Comparison of ENCODE assay signal across 8 cellular contexts in the genomic region with DNA sequence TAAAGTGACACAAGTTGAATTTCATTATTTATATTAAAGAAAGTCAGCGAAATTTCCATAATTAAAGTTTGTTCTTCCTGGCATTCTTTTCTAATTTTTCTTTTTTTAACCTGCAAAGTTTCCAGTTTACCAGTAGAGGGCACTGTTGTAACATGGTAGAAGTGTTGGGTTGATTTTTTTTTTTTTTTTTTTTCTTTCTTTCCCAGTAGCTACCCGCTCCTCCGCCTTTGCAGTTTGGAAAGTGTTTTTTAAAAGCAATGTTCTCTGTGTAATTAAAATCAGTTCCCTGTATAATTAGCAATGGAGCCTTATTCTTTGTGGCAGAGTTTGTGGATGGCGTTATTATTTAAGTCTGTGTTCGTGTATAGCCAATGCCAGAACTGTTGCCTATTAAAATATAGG. TPM values are rescaled to one million over a fixed set of nuclear protein-coding genes. Genes with fewer than 3 reads are reported as not detected.
DNase-seq lines count a peak whose midpoint lies in the region; ATAC-seq, FAIRE-seq and TF ChIP-seq lines count a peak whose summit lies in the region.

No MANE protein-coding gene starts in this region.

- 0 out of 2 replicates have a peak, but pooled peaks cover 5% of the 10 kb centered on the region for H4K20me1 ChIP-seq in K562 (replicated peaks; ENCODE audit: control insufficient read depth, insufficient read depth, low read length)

- TF ChIP-seq POLR2A in K562 (conservative IDR thresholded peaks at IDR 0.05), result no peak
- TF ChIP-seq POLR2A in tibial nerve (IDR thresholded peaks at IDR 0.05), result no peak

- H3K27ac ChIP-seq in K562 (ENCODE audit: extremely low read depth, low read depth, low read length) (no peak overlapping the region), left lung (no peak overlapping the region), tibial nerve (no peak overlapping the region)

- H3K9me1 ChIP-seq in K562 (ENCODE audit: control insufficient read depth, insufficient read depth, low read length), result no peaks in the 10 kb centered on the region

- H3K4me1 Mint-ChIP-seq in activated naive CD4-positive, alpha-beta T cell treated with anti-CD3 and anti-CD28 coated beads, Interleukin-2, amount 50 U/mL, for 24 hours, result peaks cover 34% of the 10 kb centered on the region

- no peak overlapping the region for H3K4me2 ChIP-seq in K562 (ENCODE audit: insufficient read depth, low read length)

- CTCF ChIA-PET in K562 (lab: Yijun Ruan, JAX; ENCODE audit: low intra/inter-chr PET ratio), result interaction anchor here (0.7 to 2.4 kb wide), 4 partner anchors 1323 to 1433 kb away, joined by 3 to 13 read pairs (median 10); no protein-coding TSS in a partner anchor

- H2AFZ ChIP-seq in K562 (ENCODE audit: low read depth, low read length), result no peak overlapping the region

- peak overlapping the region; percentile 83 for H3K4me3 Mint-ChIP-seq in activated naive CD4-positive, alpha-beta T cell treated with anti-CD3 and anti-CD28 coated beads, Interleukin-2, amount 50 U/mL, for 24 hours

- no peaks in the 10 kb centered on the region for H3K9me3 Mint-ChIP-seq in activated naive CD4-positive, alpha-beta T cell treated with anti-CD3 and anti-CD28 coated beads, Interleukin-2, amount 50 U/mL, for 24 hours
- no peaks in the 10 kb centered on the region for H3K9me3 Mint-ChIP-seq in activated naive CD4-positive, alpha-beta T cell treated with anti-CD3 and anti-CD28 coated beads, Interleukin-2, amount 50 U/mL, for 72 hours

- in situ Hi-C loops in K562 (cut with MboI), result loop anchor here (25.0 kb wide), 1 partner anchor 1040 kb away; no protein-coding TSS in a partner anchor

- peak; percentile 44 to 81 (median 50); a peak in 4 of 6 replicates for TF ChIP-seq CTCF in K562 (IDR thresholded peaks at IDR 0.05 in 2 of 3, conservative IDR thresholded peaks at IDR 0.05 in 1 of 3; ENCODE audit: insufficient read depth in 2 of 3, low read depth in 1 of 3, low read length in 3 of 3)
- TF ChIP-seq CTCF in left lung (IDR thresholded peaks at IDR 0.05), result peak; percentile 62 to 63
- peak; percentile 41 to 83 (median 59) for TF ChIP-seq CTCF in tibial nerve (IDR thresholded peaks at IDR 0.05)

- ATAC-seq in activated naive CD4-positive, alpha-beta T cell treated with anti-CD3 and anti-CD28 coated beads, Interleukin-2, amount 50 U/mL, for 72 hours, result no peak
- no peak for ATAC-seq in K562
- peak; percentile 76 for ATAC-seq in left lung
- no peak for ATAC-seq in GM19397 (IDR thresholded peaks at IDR 0.05; ENCODE audit: unreplicated experiment)

- H3K9ac ChIP-seq in K562 (ENCODE audit: insufficient read depth in 1 of 2, low read depth in 2 of 2, low read length in 2 of 2), result no peak overlapping the region

- peak; percentile 69 to 72 for TF ChIP-seq RAD21 in K562 (CRISPR knock-in tag; conservative IDR thresholded peaks at IDR 0.05 in 1 of 2, IDR thresholded peaks at IDR 0.05 in 1 of 2)

- H3K27ac Mint-ChIP-seq in activated naive CD4-positive, alpha-beta T cell treated with anti-CD3 and anti-CD28 coated beads, Interleukin-2, amount 50 U/mL, for 24 hours, result peak overlapping the region; percentile 65
- H3K27ac Mint-ChIP-seq in activated naive CD4-positive, alpha-beta T cell treated with anti-CD3 and anti-CD28 coated beads, Interleukin-2, amount 50 U/mL, for 72 hours, result no peak overlapping the region

- DNase-seq in activated naive CD4-positive, alpha-beta T cell treated with anti-CD3 and anti-CD28 coated beads, Interleukin-2, amount 50 U/mL, for 72 hours (ENCODE audit: low spot score in 2 of 2), result no peak
- DNase-seq in NCI-H146 treated with DMSO at 0.1 percent for 48 hours (lab: John Stamatoyannopoulos, UW; ENCODE audit: unreplicated experiment) (peak; percentile 53), K562 (ENCODE audit: extremely low read depth in 1 of 4, low spot score in 3 of 4) (peak; percentile 26 to 41 (median 30)), left lung (no peak), tibial nerve (ENCODE audit: low spot score in 2 of 2) (no peak), NCI-H524 (lab: John Stamatoyannopoulos, UW) (no peak)

- TF ChIP-seq EP300 in K562 (IDR thresholded peaks at IDR 0.05; ENCODE audit: low read length) (no peak), tibial nerve (IDR thresholded peaks at IDR 0.05) (no peak)

- no TSS peak for BruUV-seq in K562 (replicated peaks; lab: Mats Ljungman, UMichigan)

- H3K79me2 ChIP-seq in K562 (ENCODE audit: control insufficient read depth, insufficient read depth, low read length), result no peaks in the 10 kb centered on the region; the same call in 2 of the 3 replicates

- H3K4me1 ChIP-seq in K562 (replicated peaks in 1 of 2; ENCODE audit: control insufficient read depth in 2 of 2, insufficient read depth in 2 of 2, low read length in 2 of 2) (no peaks in the 10 kb centered on the region), left lung (no peaks in the 10 kb centered on the region), tibial nerve (peaks cover 0 to 4% (median 0%) of the 10 kb centered on the region in 4 donors)

- H3K27me3 Mint-ChIP-seq in activated naive CD4-positive, alpha-beta T cell treated with anti-CD3 and anti-CD28 coated beads, Interleukin-2, amount 50 U/mL, for 24 hours, result no peaks in the 10 kb centered on the region

- WGBS in K562 (ENCODE audit: insufficient coverage, low coverage, missing lambda C conversion rate), result 22% methylated on average over 5 of the region's 5 CpGs
- WGBS in tibial nerve, 2 donors, result 8 to 15% methylated on average over 5 of the region's 5 CpGs

- H3K36me3 ChIP-seq in K562 (ENCODE audit: control insufficient read depth, insufficient read depth, low read length), result no peaks in the 10 kb centered on the region
- no peaks in the 10 kb centered on the region for H3K36me3 ChIP-seq in left lung
- no peaks in the 10 kb centered on the region for H3K36me3 ChIP-seq in tibial nerve

- no peaks in the 10 kb centered on the region for H3K36me3 Mint-ChIP-seq in activated naive CD4-positive, alpha-beta T cell treated with anti-CD3 and anti-CD28 coated beads, Interleukin-2, amount 50 U/mL, for 24 hours
- no peaks in the 10 kb centered on the region for H3K36me3 Mint-ChIP-seq in activated naive CD4-positive, alpha-beta T cell treated with anti-CD3 and anti-CD28 coated beads, Interleukin-2, amount 50 U/mL, for 72 hours

- no peaks in the 10 kb centered on the region for H3K9me3 ChIP-seq in K562 (replicated peaks; ENCODE audit: control insufficient read depth, insufficient read depth, low read depth, low read length)
- no peaks in the 10 kb centered on the region for H3K9me3 ChIP-seq in left lung
- no peaks in the 10 kb centered on the region for H3K9me3 ChIP-seq in tibial nerve

- H3K4me3 ChIP-seq in K562 (no peak overlapping the region), left lung (no peak overlapping the region), tibial nerve (peak overlapping the region in 3 of 4 donors; percentile 7 to 24 (median 7))

- intact Hi-C loops in K562 (cut with micrococcal nuclease) (loop anchor here (2.0 to 10.0 kb wide), 4 partner anchors 155 to 1431 kb away; no protein-coding TSS in a partner anchor), left lung (cut with DNase I) (loop anchor here in 1 of 2 donors (10.0 kb wide), 1 partner anchor 1433 kb away; no protein-coding TSS in a partner anchor)

- H3K27me3 ChIP-seq in K562 (ENCODE audit: control insufficient read depth in 2 of 2, insufficient read depth in 2 of 2, low read length in 2 of 2) (no peaks in the 10 kb centered on the region), left lung (no peaks in the 10 kb centered on the region), tibial nerve (no peaks in the 10 kb centered on the region)

- peak; percentile 64 for FAIRE-seq in K562 (lab: Jason Lieb, UNC)

- POLR2A ChIA-PET in K562 (lab: Yijun Ruan, JAX), result no interaction called here

TF ChIP-seq in K562, 482 proteins besides CTCF, POLR2A, EP300 and RAD21 (continues in another document):
- no peak for TF ChIP-seq NFATC3 (IDR thresholded peaks at IDR 0.05)
- TF ChIP-seq FIP1L1 (IDR thresholded peaks at IDR 0.05; ENCODE audit: low read depth, low read length, poor library complexity, severe bottlenecking), result no peak
- TF ChIP-seq ZNF384 (IDR thresholded peaks at IDR 0.05; ENCODE audit: low read depth, low read length), result peak; percentile 99
- TF ChIP-seq C11orf30 (IDR thresholded peaks at IDR 0.05; ENCODE audit: low read depth), result peak; percentile 51; the same call in 1 of the 2 replicates
- TF ChIP-seq, protein P1, sequence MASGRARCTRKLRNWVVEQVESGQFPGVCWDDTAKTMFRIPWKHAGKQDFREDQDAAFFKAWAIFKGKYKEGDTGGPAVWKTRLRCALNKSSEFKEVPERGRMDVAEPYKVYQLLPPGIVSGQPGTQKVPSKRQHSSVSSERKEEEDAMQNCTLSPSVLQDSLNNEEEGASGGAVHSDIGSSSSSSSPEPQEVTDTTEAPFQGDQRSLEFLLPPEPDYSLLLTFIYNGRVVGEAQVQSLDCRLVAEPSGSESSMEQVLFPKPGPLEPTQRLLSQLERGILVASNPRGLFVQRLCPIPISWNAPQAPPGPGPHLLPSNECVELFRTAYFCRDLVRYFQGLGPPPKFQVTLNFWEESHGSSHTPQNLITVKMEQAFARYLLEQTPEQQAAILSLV (tag; IDR thresholded peaks at IDR 0.05), result no peak
- peak; percentile 67 for TF ChIP-seq ZNF316 (IDR thresholded peaks at IDR 0.05)
- TF ChIP-seq ZNF644 (tag; IDR thresholded peaks at IDR 0.05; ENCODE audit: low read depth), result no peak
- peak; percentile 80; the same call in 1 of the 2 replicates for TF ChIP-seq ARID2 (IDR thresholded peaks at IDR 0.05)
- TF ChIP-seq BMI1 (IDR thresholded peaks at IDR 0.05; ENCODE audit: low read length), result no peak

RNA-seq across cellular contexts. Expression of gene TAF3, which starts 53.7 kb away (rescaled TPM):
- 10 to 100 TPM; 12.0 to 16.8 TPM for total RNA-seq in activated naive CD4-positive, alpha-beta T cell treated with anti-CD3 and anti-CD28 coated beads, Interleukin-2, amount 50 U/mL, for 72 hours
- total RNA-seq in K562 (2011; cell fraction: chromatin; rRNA removed; ENCODE audit: low replicate concordance), result 6.2 and 11.8 TPM in 2 replicates
- total RNA-seq in K562 (2011; cell fraction: nucleolus; rRNA removed), result 5.5 and 6.1 TPM in 2 replicates
- 7.3 and 7.6 TPM in 2 replicates for total RNA-seq in K562 (2011; cell fraction: nucleoplasm; rRNA removed)
- total RNA-seq in K562 (2014; rRNA removed) (3.8 and 4.4 TPM in 2 replicates), K562 (2014; rRNA removed; fragmentation: Illumina TruSeq; extraction: Trizol) (3.3 and 4.4 TPM in 2 replicates), K562 (2015; rRNA removed; fragmentation: Illumina TruSeq; extraction: Trizol) (4.1 TPM in 2 replicates), K562 (2021) (9.2 and 9.6 TPM in 2 replicates), left lung (1 to 10 TPM; 7.0 to 8.1 TPM), tibial nerve (10 to 100 TPM; 11.7 to 12.6 (median 12.4) TPM)
- polyA plus RNA-seq in K562 (2011; rRNA removed) (2.4 and 2.8 TPM in 2 replicates), K562 (2014; fragmentation: Illumina TruSeq; extraction: Trizol) (8.7 and 9.9 TPM in 2 replicates), K562 (2014; fragmentation: Nextera tagmentation; extraction: Ambion mirVana) (1 to 10 TPM; 1.5 to 2.0 TPM), K562 (2014; rRNA removed) (3.1 and 4.9 TPM in 2 replicates)
- 1.2 TPM in 2 replicates for polyA plus RNA-seq in K562 (2011; cell fraction: cytosol; rRNA removed)
- polyA plus RNA-seq in K562 (2011; cell fraction: nucleus; rRNA removed), result 2.6 and 3.5 TPM in 2 replicates
- polyA plus RNA-seq in K562 (2012), result 5.6 and 6.2 TPM in 2 replicates
- 4.2 and 4.6 TPM in 2 replicates for polyA minus RNA-seq in K562 (2011; rRNA and poly(A)+ RNA removed)
- 2.6 and 2.8 TPM in 2 replicates for polyA minus RNA-seq in K562 (2011; cell fraction: cytosol; rRNA and poly(A)+ RNA removed)
- 6.1 and 6.3 TPM in 2 replicates for polyA minus RNA-seq in K562 (2011; cell fraction: nucleus; rRNA and poly(A)+ RNA removed)

Comparison
In these comparisons a context has a peak if more than half of its experiments do, and no peak if none do; other contexts are left out.
1. DNase-seq: peak in NCI-H146 treated with DMSO at 0.1 percent for 48 hours (single experiment) and K562 (4 of 4); none in activated naive CD4-positive, alpha-beta T cell treated with anti-CD3 and anti-CD28 coated beads, Interleukin-2, amount 50 U/mL, for 72 hours (0 of 2), left lung (0 of 2), tibial nerve (0 of 2) and NCI-H524 (0 of 2).
2. H3K4me3 ChIP-seq: peak in tibial nerve (3 of 4); none in K562 (single experiment) and left lung (0 of 2).
3. Peak in every context shown above with its lines, with median percentiles within 50 percentile points of each other: CTCF ChIP-seq.